ENCODE assay signal across 23 cellular contexts in the genomic region with DNA sequence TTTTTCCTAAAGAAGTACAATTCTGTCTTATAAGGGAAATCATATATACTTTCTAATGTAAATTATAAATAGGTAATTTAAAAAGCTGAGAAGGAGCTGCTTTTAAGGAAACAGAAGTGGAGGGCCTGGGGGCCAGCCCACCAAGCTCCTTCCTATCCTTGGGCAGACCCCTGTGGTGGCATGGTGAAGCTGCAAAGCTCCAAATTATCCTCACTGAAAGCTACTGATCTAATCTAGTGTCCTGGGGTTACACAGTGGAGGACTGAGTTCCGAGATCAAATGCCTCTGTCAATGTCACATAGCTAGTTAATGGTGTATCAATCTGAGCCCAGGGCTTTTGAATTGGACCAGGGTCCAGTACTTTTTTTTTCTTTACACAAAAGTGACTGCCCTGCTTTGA.
"Had no signal": no experiment of that assay in that cellular context is flagged by ENCODE, and none has a peak within 500 bp of the region (broad histone marks: within the 10 kb centered on the region; RNA-seq: fewer than 3 reads in every experiment).

No MANE protein-coding gene starts in this region.

- H3K9ac ChIP-seq: parathyroid adenoma had no signal

- H3K27me3 Mint-ChIP-seq: activated CD4-positive, alpha-beta T cell treated with anti-CD3 and anti-CD28 coated beads, Interleukin-2, amount 10 ng/mL, durations not matched to agents 7 days and 5 days; activated naive CD8-positive, alpha-beta T cell; brain; central memory CD8-positive, alpha-beta T cell; stimulated activated naive B cell treated with anti-CD40 and anti-IgM and Interleukin-4, amounts not matched to agents 10 μg/mL and 1 μg/mL and 100 μg/mL, for 72 hours; T-helper 17 cell had no signal

- H3K9me3 Mint-ChIP-seq: activated CD4-positive, alpha-beta T cell treated with anti-CD3 and anti-CD28 coated beads, Interleukin-2, amount 10 ng/mL, durations not matched to agents 7 days and 5 days; central memory CD8-positive, alpha-beta T cell had no signal

- DNase-seq: activated CD4-positive, alpha-beta T cell treated with anti-CD3 and anti-CD28 coated beads, Interleukin-2, amount 10 ng/mL, durations not matched to agents 7 days and 5 days; activated CD4-positive, CD25-positive, alpha-beta regulatory T cell; activated CD8-positive, alpha-beta memory T cell treated with anti-CD3 and anti-CD28 coated beads, Interleukin-2, amount 50 U/mL, for 48 hours; activated gamma-delta T cell treated with Interleukin-2 at 50 U/mL for 16 hours; activated T-cell treated with anti-CD3 and anti-CD28 coated beads, Interleukin-2, amount 50 U/mL, for 72 hours; amygdala; cortex of kidney; effector CD4-positive, alpha-beta T cell; esophagus squamous epithelium; foreskin fibroblast; glutamatergic neuron; stimulated activated CD4-positive, alpha-beta T cell treated with anti-CD3 and anti-CD28 coated beads, Interleukin-15, amount 100 ng/mL, for 24 hours; stimulated activated CD4-positive, alpha-beta T cell treated with anti-CD3 and anti-CD28 coated beads, Interleukin-4, amount 100 ng/mL, for 1 hour; stimulated activated naive B cell treated with anti-CD40 and anti-IgM and Interleukin-4, amounts not matched to agents 10 μg/mL and 1 μg/mL and 100 μg/mL, for 72 hours; T-helper 17 cell; tibial artery; uterus had no signal

- H3K27ac Mint-ChIP-seq: activated CD4-positive, alpha-beta T cell treated with anti-CD3 and anti-CD28 coated beads, Interleukin-2, amount 10 ng/mL, durations not matched to agents 7 days and 5 days; activated T-cell treated with anti-CD3 and anti-CD28 coated beads, Interleukin-2, amount 50 U/mL, for 72 hours; brain; mesothelial cell of epicardium; stimulated activated naive B cell treated with anti-CD40 and anti-IgM and Interleukin-4, amounts not matched to agents 10 μg/mL and 1 μg/mL and 100 μg/mL, for 72 hours; T-helper 17 cell had no signal

- ATAC-seq: activated T-cell treated with anti-CD3 and anti-CD28 coated beads, Interleukin-2, amount 50 U/mL, for 72 hours; stimulated activated naive B cell treated with anti-CD40 and anti-IgM and Interleukin-4, amounts not matched to agents 10 μg/mL and 1 μg/mL and 100 μg/mL, for 72 hours; T-helper 17 cell had no signal

- H3K9me3 ChIP-seq: esophagus squamous epithelium, tibial artery had no signal

- H3K27ac ChIP-seq: esophagus squamous epithelium, parathyroid adenoma, tibial artery, uterus had no signal

- H3K4me1 Mint-ChIP-seq: neural crest cell had no signal

- H3K4me1 ChIP-seq: tibial artery, uterus had no signal

- H3K4me3 Mint-ChIP-seq: activated CD4-positive, alpha-beta T cell treated with anti-CD3 and anti-CD28 coated beads, Interleukin-2, amount 10 ng/mL, durations not matched to agents 7 days and 5 days; activated naive CD8-positive, alpha-beta T cell; activated T-cell treated with anti-CD3 and anti-CD28 coated beads, Interleukin-2, amount 50 U/mL, for 72 hours; brain; central memory CD8-positive, alpha-beta T cell; mesothelial cell of epicardium; neural crest cell; stimulated activated naive B cell treated with anti-CD40 and anti-IgM and Interleukin-4, amounts not matched to agents 10 μg/mL and 1 μg/mL and 100 μg/mL, for 72 hours; T-helper 17 cell had no signal

- H3K79me2 ChIP-seq: parathyroid adenoma had no signal

- H2AFZ ChIP-seq: parathyroid adenoma had no signal

- H3K27me3 ChIP-seq: esophagus squamous epithelium, tibial artery, uterus had no signal

- H3K4me3 ChIP-seq: esophagus squamous epithelium, tibial artery, uterus had no signal

- H3K36me3 ChIP-seq: esophagus squamous epithelium, tibial artery, uterus had no signal
